9 cellular contexts compared by ENCODE assay signal in the genomic region with DNA sequence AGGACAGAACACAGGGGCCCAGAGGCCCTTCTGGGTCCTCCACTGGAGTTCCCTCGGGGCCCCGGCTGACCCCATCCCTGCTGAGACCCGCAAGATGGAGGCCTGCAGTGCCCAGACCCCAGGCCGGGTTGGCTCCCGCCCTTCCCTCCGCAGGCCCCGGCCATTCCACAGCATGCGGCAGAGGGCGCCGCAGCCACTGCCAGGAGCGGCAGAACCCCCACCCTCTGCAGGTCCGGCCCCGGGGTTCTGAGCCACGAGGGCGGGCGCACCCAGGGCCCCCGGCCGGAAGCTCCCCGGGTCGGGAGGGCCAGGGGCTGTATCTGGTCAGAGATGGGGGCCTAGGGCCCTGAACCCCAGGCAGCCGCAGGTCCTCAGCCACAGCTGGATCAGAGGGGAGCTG. TPM values are rescaled to one million over a fixed set of nuclear protein-coding genes. Genes with fewer than 3 reads are reported as not detected.
DNase-seq lines count a peak whose midpoint lies in the region; ATAC-seq and TF ChIP-seq lines count a peak whose summit lies in the region.
"Had no signal": no experiment of that assay in that cellular context is flagged by ENCODE, and none has a peak within 500 bp of the region (broad histone marks: within the 10 kb centered on the region; RNA-seq: fewer than 3 reads in every experiment).

No MANE protein-coding gene starts in this region.

- peak; percentile 52 for ATAC-seq in activated T-helper 17 cell treated with anti-CD3 and anti-CD28 coated beads, Interleukin-2, amount 50 U/mL, for 72 hours (replicated peaks)
- ATAC-seq in left colon (peak; percentile 68), GM19324 (IDR thresholded peaks at IDR 0.05; ENCODE audit: low FRiP score, unreplicated experiment) (no peak), HG02870 (IDR thresholded peaks at IDR 0.05; ENCODE audit: unreplicated experiment) (no peak), HG03159 (IDR thresholded peaks at IDR 0.05; ENCODE audit: unreplicated experiment) (no peak)

- no peaks in the 10 kb centered on the region for H3K27me3 Mint-ChIP-seq in activated T-helper 17 cell treated with anti-CD3 and anti-CD28 coated beads, Interleukin-2, amount 50 U/mL, for 72 hours

- no peaks in the 10 kb centered on the region for H3K4me1 Mint-ChIP-seq in activated T-helper 17 cell treated with anti-CD3 and anti-CD28 coated beads, Interleukin-2, amount 50 U/mL, for 72 hours

- peak; percentile 31 for TF ChIP-seq CTCF in AG09319 (IDR thresholded peaks at IDR 0.05; ENCODE audit: low read depth, low read length)

- intact Hi-C loops in left colon (cut with DNase I, micrococcal nuclease), result no loop called here

- no peaks in the 10 kb centered on the region for H3K9me3 Mint-ChIP-seq in activated T-helper 17 cell treated with anti-CD3 and anti-CD28 coated beads, Interleukin-2, amount 50 U/mL, for 72 hours

- DNase-seq in AG09319 (ENCODE audit: extremely low read depth, low read depth) (no peak), KG1 (lab: John Stamatoyannopoulos, UW) (peak; percentile 43), left colon (peak in 1 of 2 donors; percentile 43), GOT3 (lab: John Stamatoyannopoulos, UW) (no peak)

- H3K4me3 Mint-ChIP-seq in activated T-helper 17 cell treated with anti-CD3 and anti-CD28 coated beads, Interleukin-2, amount 50 U/mL, for 72 hours, result no peak overlapping the region

- H3K36me3 Mint-ChIP-seq in activated T-helper 17 cell treated with anti-CD3 and anti-CD28 coated beads, Interleukin-2, amount 50 U/mL, for 72 hours (ENCODE audit: low read depth), result no peaks in the 10 kb centered on the region

- no peak overlapping the region for H3K27ac Mint-ChIP-seq in activated T-helper 17 cell treated with anti-CD3 and anti-CD28 coated beads, Interleukin-2, amount 50 U/mL, for 72 hours

RNA-seq across cellular contexts. Expression of a gene that starts 2.4 kb away (rescaled TPM):
- total RNA-seq in activated T-helper 17 cell treated with anti-CD3 and anti-CD28 coated beads, Interleukin-2, amount 50 U/mL, for 72 hours, result not detected
- total RNA-seq in left colon, result not detected
- total RNA-seq: skeletal muscle tissue had no signal

RNA-seq across cellular contexts. Expression of a gene that starts 8.0 kb away (rescaled TPM):
- total RNA-seq in activated T-helper 17 cell treated with anti-CD3 and anti-CD28 coated beads, Interleukin-2, amount 50 U/mL, for 72 hours, result 10 to 100 TPM; 12.1 to 23.1 TPM
- total RNA-seq in left colon, result 10 to 100 TPM; 11.6 to 17.2 TPM

RNA-seq across cellular contexts. Expression of a gene that starts 14.0 kb away (rescaled TPM):
- 10 to 100 TPM; 36.4 to 76.4 TPM for total RNA-seq in activated T-helper 17 cell treated with anti-CD3 and anti-CD28 coated beads, Interleukin-2, amount 50 U/mL, for 72 hours
- 10 to 100 TPM; 14.7 to 15.0 TPM for total RNA-seq in left colon

RNA-seq across cellular contexts. Expression of a gene that starts 15.8 kb away (rescaled TPM):
- total RNA-seq in activated T-helper 17 cell treated with anti-CD3 and anti-CD28 coated beads, Interleukin-2, amount 50 U/mL, for 72 hours, result 1 to 10 TPM; 2.1 to 3.7 TPM
- total RNA-seq in left colon, result under 1 TPM; 0.55 to 0.59 TPM

RNA-seq across cellular contexts. Expression of a gene that starts 46.3 kb away (rescaled TPM):
- total RNA-seq in activated T-helper 17 cell treated with anti-CD3 and anti-CD28 coated beads, Interleukin-2, amount 50 U/mL, for 72 hours, result 10 to 100 TPM; 44.8 to 63.9 TPM
- 10 to 100 TPM; 42.3 to 44.9 TPM for total RNA-seq in left colon

Comparison
In these comparisons a context has a peak if more than half of its experiments do, and no peak if none do; other contexts are left out.
1. ATAC-seq: peak in activated T-helper 17 cell treated with anti-CD3 and anti-CD28 coated beads, Interleukin-2, amount 50 U/mL, for 72 hours (single experiment) and left colon (single experiment); none in GM19324 (single experiment), HG02870 (single experiment) and HG03159 (single experiment).